ENCODE assay signal across 8 cellular contexts in the genomic region with DNA sequence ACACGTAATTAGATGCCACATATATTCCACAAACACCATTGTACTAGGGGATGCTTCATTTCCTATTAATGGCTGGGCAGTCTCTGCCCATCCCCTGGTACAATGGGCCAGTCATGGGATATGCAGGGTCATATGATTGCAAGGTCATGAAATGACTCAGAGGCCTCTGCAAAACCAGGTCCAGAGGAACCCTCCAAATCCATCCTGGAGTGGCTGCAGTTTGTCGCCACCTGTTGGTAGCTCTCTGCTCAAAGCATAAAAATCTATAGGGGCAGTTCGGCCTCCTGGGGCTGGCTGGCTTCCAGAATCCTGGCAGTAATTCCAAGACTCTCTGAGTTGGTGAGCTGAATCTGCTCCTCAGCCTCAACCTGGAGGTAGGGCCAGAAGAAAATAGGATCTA. TPM values are rescaled to one million over a fixed set of nuclear protein-coding genes. Genes with fewer than 3 reads are reported as not detected.
DNase-seq lines count a peak whose midpoint lies in the region; ATAC-seq and TF ChIP-seq lines count a peak whose summit lies in the region.

No MANE protein-coding gene starts in this region.

- H3K9me3 ChIP-seq in osteoblast (ENCODE audit: low read depth, low read length) (no peaks in the 10 kb centered on the region), prostate gland (no peaks in the 10 kb centered on the region)

- intact Hi-C loops in prostate gland (cut with DNase I), result no loop called here

- no peak overlapping the region for H3K4me2 ChIP-seq in osteoblast (ENCODE audit: insufficient read depth, low read length)

- peak; percentile 26 for TF ChIP-seq CTCF in astrocyte of the cerebellum (IDR thresholded peaks at IDR 0.05; ENCODE audit: low read depth, low read length, missing control alignments)
- peak; percentile 33 for TF ChIP-seq CTCF in osteoblast (IDR thresholded peaks at IDR 0.05; ENCODE audit: extremely low read depth, low read depth, low read length)
- TF ChIP-seq CTCF in prostate gland (IDR thresholded peaks at IDR 0.05), result no peak

- no peak overlapping the region for H2AFZ ChIP-seq in osteoblast (ENCODE audit: low read length)

- TF ChIP-seq POLR2A in prostate gland (IDR thresholded peaks at IDR 0.05), result no peak

- H3K27ac ChIP-seq in osteoblast (ENCODE audit: low read depth, low read length) (no peak overlapping the region), prostate gland (no peak overlapping the region)

- H3K36me3 ChIP-seq in osteoblast (ENCODE audit: insufficient read depth, low read length) (no peaks in the 10 kb centered on the region), prostate gland (no peaks in the 10 kb centered on the region)

- in situ Hi-C loops in astrocyte of the cerebellum (cut with HindIII; ENCODE audit: low sequenced_read_pairs), result no loop called here

- H3K4me3 ChIP-seq in astrocyte of the cerebellum (ENCODE audit: low read depth, low read length), result no peak overlapping the region
- H3K4me3 ChIP-seq in osteoblast (ENCODE audit: insufficient read depth, low read length), result no peak overlapping the region
- H3K4me3 ChIP-seq in prostate gland, result no peak overlapping the region

- H3K4me1 ChIP-seq in osteoblast (ENCODE audit: insufficient read depth, low read length), result no peaks in the 10 kb centered on the region
- no peaks in the 10 kb centered on the region for H3K4me1 ChIP-seq in prostate gland (replicated peaks)

- H4K20me1 ChIP-seq in osteoblast (ENCODE audit: insufficient read depth, low read length), result no peaks in the 10 kb centered on the region

- peak; percentile 66 for ATAC-seq in GM18502 (IDR thresholded peaks at IDR 0.05; ENCODE audit: poor library complexity, unreplicated experiment)

- DNase-seq in RPMI8226, result peak; percentile 11
- DNase-seq in astrocyte of the cerebellum (ENCODE audit: low read depth), result no peak
- DNase-seq in osteoblast (ENCODE audit: insufficient read length, low spot score, missing footprints), result no peak
- DNase-seq in middle frontal gyrus (ENCODE audit: extremely low spot score, low spot score), result no peak
- no peak for DNase-seq in prostate gland (ENCODE audit: low spot score)
- no peak for DNase-seq in medulla oblongata (ENCODE audit: extremely low spot score)
- no peak for DNase-seq in midbrain (lab: John Stamatoyannopoulos, UW)

- 93% methylated on average over 3 of the region's 3 CpGs for WGBS in prostate gland

- no peaks in the 10 kb centered on the region for H3K79me2 ChIP-seq in osteoblast (ENCODE audit: insufficient read depth, low read length)

- H3K27me3 ChIP-seq in osteoblast (ENCODE audit: insufficient read depth, low read length) (no peaks in the 10 kb centered on the region), prostate gland (replicated peaks; ENCODE audit: insufficient read depth) (no peaks in the 10 kb centered on the region)

RNA-seq across cellular contexts. Expression of a gene that starts 22.9 kb away (rescaled TPM):
- total RNA-seq in osteoblast (6.5 and 9.4 TPM in 2 replicates), prostate gland (10 to 100 TPM; 14.8 to 17.6 TPM)

RNA-seq across cellular contexts. Expression of a gene that starts 23.4 kb away (rescaled TPM):
- 10.9 and 15.0 TPM in 2 replicates for total RNA-seq in osteoblast
- 1 to 10 TPM; 9.8 to 10.0 TPM for total RNA-seq in prostate gland

Comparison
In these comparisons a context has a peak if more than half of its experiments do, and no peak if none do; other contexts are left out.
1. CTCF ChIP-seq: peak in astrocyte of the cerebellum (single experiment) and osteoblast (single experiment); none in prostate gland (0 of 4).